In genomic region chr1:26175346-26175745, GRCh38 we compare ENCODE assay signal across 44 cellular contexts. TPM values are rescaled to one million over a fixed set of nuclear protein-coding genes. Genes with fewer than 3 reads are reported as not detected.
"Had no signal": no experiment of that assay in that cellular context is flagged by ENCODE, and none has a peak within 500 bp of the region (broad histone marks: within the 10 kb centered on the region; RNA-seq: fewer than 3 reads in every experiment).

No MANE protein-coding gene starts in this region.

- H3K9me3 Mint-ChIP-seq: activated naive CD4-positive, alpha-beta T cell treated with anti-CD3 and anti-CD28 coated beads for 36 hours; activated naive CD4-positive, alpha-beta T cell treated with anti-CD3 and anti-CD28 coated beads, Interleukin-2, amount 10 ng/mL, durations not matched to agents 7 days and 5 days; activated naive CD4-positive, alpha-beta T cell treated with anti-CD3 and anti-CD28 coated beads, Interleukin-2, amount 50 U/mL, for 24 hours; activated naive CD4-positive, alpha-beta T cell treated with anti-CD3 and anti-CD28 coated beads, Interleukin-2, amount 50 U/mL, for 72 hours; activated naive CD8-positive, alpha-beta T cell treated with anti-CD3 and anti-CD28 coated beads for 36 hours; activated naive CD8-positive, alpha-beta T cell treated with anti-CD3 and anti-CD28 coated beads, Interleukin-2, amount 10 ng/mL, durations not matched to agents 7 days and 5 days; activated naive CD8-positive, alpha-beta T cell treated with anti-CD3 and anti-CD28 coated beads, Interleukin-2, amount 50 U/mL, for 24 hours; activated T-cell treated with anti-CD3 and anti-CD28 coated beads, Interleukin-2, amount 50 U/mL, for 24 hours; activated T-cell treated with anti-CD3 and anti-CD28 coated beads, Interleukin-2, amount 50 U/mL, for 4 hours; activated T-cell treated with anti-CD3 and anti-CD28 coated beads, Interleukin-2, amount 50 U/mL, for 72 hours; activated T-helper 1 cell treated with anti-CD3 and anti-CD28 coated beads, Interleukin-12 subunit alpha, Interleukin-12 subunit beta, Interleukin-2, Interleukin-4 antibody, amounts not matched to agents 30 ng/mL and 10 ng/mL and 1 ng/mL, durations not matched to agents 14 hours and 24 hours and 36 hours; activated T-helper 17 cell treated with anti-CD3 and anti-CD28 coated beads, Interleukin-2, amount 50 U/mL, for 72 hours; activated T-helper 2 cell treated with anti-CD3 and anti-CD28 coated beads, Interferon-gamma antibody, Interleukin-2, Interleukin-4, amounts not matched to agents 10 μg/mL and 5 μg/mL and 100 μg/mL, durations not matched to agents 14 hours and 24 hours and 36 hours; brain; central memory CD8-positive, alpha-beta T cell had no signal

- H3K4me3 Mint-ChIP-seq: activated naive CD4-positive, alpha-beta T cell treated with anti-CD3 and anti-CD28 coated beads for 36 hours; activated naive CD4-positive, alpha-beta T cell treated with anti-CD3 and anti-CD28 coated beads, Interleukin-2, amount 10 ng/mL, durations not matched to agents 7 days and 5 days; activated naive CD4-positive, alpha-beta T cell treated with anti-CD3 and anti-CD28 coated beads, Interleukin-2, amount 50 U/mL, for 24 hours; activated naive CD8-positive, alpha-beta T cell; activated naive CD8-positive, alpha-beta T cell treated with anti-CD3 and anti-CD28 coated beads for 36 hours; activated naive CD8-positive, alpha-beta T cell treated with anti-CD3 and anti-CD28 coated beads, Interleukin-2, amount 10 ng/mL, durations not matched to agents 7 days and 5 days; activated naive CD8-positive, alpha-beta T cell treated with anti-CD3 and anti-CD28 coated beads, Interleukin-2, amount 50 U/mL, for 24 hours; activated T-cell treated with anti-CD3 and anti-CD28 coated beads, Interleukin-2, amount 50 U/mL, for 24 hours; activated T-cell treated with anti-CD3 and anti-CD28 coated beads, Interleukin-2, amount 50 U/mL, for 4 hours; activated T-cell treated with anti-CD3 and anti-CD28 coated beads, Interleukin-2, amount 50 U/mL, for 72 hours; activated T-helper 1 cell treated with anti-CD3 and anti-CD28 coated beads, Interleukin-12 subunit alpha, Interleukin-12 subunit beta, Interleukin-2, Interleukin-4 antibody, amounts not matched to agents 30 ng/mL and 10 ng/mL and 1 ng/mL, durations not matched to agents 14 hours and 24 hours and 36 hours; activated T-helper 17 cell treated with anti-CD3 and anti-CD28 coated beads, Interleukin-2, amount 50 U/mL, for 72 hours; brain; central memory CD8-positive, alpha-beta T cell had no signal

- H3K4me1 ChIP-seq: breast epithelium had no signal

- H3K36me3 Mint-ChIP-seq: activated naive CD4-positive, alpha-beta T cell treated with anti-CD3 and anti-CD28 coated beads, Interleukin-2, amount 10 ng/mL, durations not matched to agents 7 days and 5 days; activated naive CD8-positive, alpha-beta T cell; activated naive CD8-positive, alpha-beta T cell treated with anti-CD3 and anti-CD28 coated beads, Interleukin-2, amount 10 ng/mL, durations not matched to agents 7 days and 5 days; brain had no signal

- H3K27me3 Mint-ChIP-seq: activated naive CD4-positive, alpha-beta T cell treated with anti-CD3 and anti-CD28 coated beads, Interleukin-2, amount 50 U/mL, for 24 hours; activated naive CD8-positive, alpha-beta T cell; activated naive CD8-positive, alpha-beta T cell treated with anti-CD3 and anti-CD28 coated beads for 36 hours; activated naive CD8-positive, alpha-beta T cell treated with anti-CD3 and anti-CD28 coated beads, Interleukin-2, amount 10 ng/mL, durations not matched to agents 7 days and 5 days; activated naive CD8-positive, alpha-beta T cell treated with anti-CD3 and anti-CD28 coated beads, Interleukin-2, amount 50 U/mL, for 24 hours; activated T-cell treated with anti-CD3 and anti-CD28 coated beads, Interleukin-2, amount 50 U/mL, for 24 hours; activated T-helper 17 cell treated with anti-CD3 and anti-CD28 coated beads, Interleukin-2, amount 50 U/mL, for 72 hours; central memory CD8-positive, alpha-beta T cell had no signal

- H3K36me3 ChIP-seq: adrenal gland, ascending aorta, brain microvascular endothelial cell, breast epithelium, cardiac muscle cell had no signal

- FAIRE-seq: astrocyte, bronchial epithelial cell had no signal

- H3K9me3 ChIP-seq: adrenal gland, ascending aorta, body of pancreas, breast epithelium had no signal

- DNase-seq: activated effector memory CD4-positive, alpha-beta T cell treated with anti-CD3 and anti-CD28 coated beads, Interleukin-2, amount 50 U/mL, for 16 hours; activated effector memory CD4-positive, alpha-beta T cell treated with Interleukin-2 at 50 U/mL for 16 hours; activated gamma-delta T cell; activated gamma-delta T cell treated with Interleukin-2 at 50 U/mL for 16 hours; activated naive CD4-positive, alpha-beta T cell; activated naive CD4-positive, alpha-beta T cell treated with anti-CD3 and anti-CD28 coated beads for 36 hours; activated naive CD4-positive, alpha-beta T cell treated with anti-CD3 and anti-CD28 coated beads, Interleukin-2, amount 10 ng/mL, durations not matched to agents 7 days and 5 days; activated naive CD4-positive, alpha-beta T cell treated with anti-CD3 and anti-CD28 coated beads, Interleukin-2, amount 50 U/mL, for 16 hours; activated naive CD4-positive, alpha-beta T cell treated with Interleukin-2 at 50 U/mL for 16 hours; activated naive CD8-positive, alpha-beta T cell treated with anti-CD3 and anti-CD28 coated beads for 36 hours; activated naive CD8-positive, alpha-beta T cell treated with anti-CD3 and anti-CD28 coated beads, Interleukin-2, amount 10 ng/mL, durations not matched to agents 7 days and 5 days; activated naive CD8-positive, alpha-beta T cell treated with anti-CD3 and anti-CD28 coated beads, Interleukin-2, amount 50 U/mL, for 24 hours; activated T-cell treated with anti-CD3 and anti-CD28 coated beads, Interleukin-2, amount 50 U/mL, for 1 hour; activated T-cell treated with anti-CD3 and anti-CD28 coated beads, Interleukin-2, amount 50 U/mL, for 24 hours; activated T-cell treated with anti-CD3 and anti-CD28 coated beads, Interleukin-2, amount 50 U/mL, for 4 hours; activated T-cell treated with anti-CD3 and anti-CD28 coated beads, Interleukin-2, amount 50 U/mL, for 48 hours; activated T-cell treated with anti-CD3 and anti-CD28 coated beads, Interleukin-2, amount 50 U/mL, for 72 hours; adrenal gland; amniotic stem cell; amygdala; anterior cingulate cortex; aorta; body of pancreas; brain microvascular endothelial cell; caudate nucleus; central memory CD4-positive, alpha-beta T cell; cerebellar nuclear complex had no signal

- H3K27me3 ChIP-seq: adrenal gland, ascending aorta, body of pancreas, brain microvascular endothelial cell, breast epithelium, cardiac muscle cell had no signal

- H3K27ac Mint-ChIP-seq: activated naive CD4-positive, alpha-beta T cell treated with anti-CD3 and anti-CD28 coated beads for 36 hours; activated naive CD4-positive, alpha-beta T cell treated with anti-CD3 and anti-CD28 coated beads, Interleukin-2, amount 10 ng/mL, durations not matched to agents 7 days and 5 days; activated naive CD4-positive, alpha-beta T cell treated with anti-CD3 and anti-CD28 coated beads, Interleukin-2, amount 50 U/mL, for 24 hours; activated naive CD8-positive, alpha-beta T cell; activated naive CD8-positive, alpha-beta T cell treated with anti-CD3 and anti-CD28 coated beads for 36 hours; activated naive CD8-positive, alpha-beta T cell treated with anti-CD3 and anti-CD28 coated beads, Interleukin-2, amount 10 ng/mL, durations not matched to agents 7 days and 5 days; activated naive CD8-positive, alpha-beta T cell treated with anti-CD3 and anti-CD28 coated beads, Interleukin-2, amount 50 U/mL, for 24 hours; activated T-cell treated with anti-CD3 and anti-CD28 coated beads, Interleukin-2, amount 50 U/mL, for 24 hours; activated T-cell treated with anti-CD3 and anti-CD28 coated beads, Interleukin-2, amount 50 U/mL, for 72 hours; activated T-helper 1 cell treated with anti-CD3 and anti-CD28 coated beads, Interleukin-12 subunit alpha, Interleukin-12 subunit beta, Interleukin-2, Interleukin-4 antibody, amounts not matched to agents 30 ng/mL and 10 ng/mL and 1 ng/mL, durations not matched to agents 14 hours and 24 hours and 36 hours; activated T-helper 17 cell treated with anti-CD3 and anti-CD28 coated beads, Interleukin-2, amount 50 U/mL, for 72 hours; activated T-helper 2 cell treated with anti-CD3 and anti-CD28 coated beads, Interferon-gamma antibody, Interleukin-2, Interleukin-4, amounts not matched to agents 10 μg/mL and 5 μg/mL and 100 μg/mL, durations not matched to agents 14 hours and 24 hours and 36 hours; brain had no signal

- ATAC-seq: activated naive CD4-positive, alpha-beta T cell treated with anti-CD3 and anti-CD28 coated beads, Interleukin-2, amount 50 U/mL, for 72 hours; activated naive CD8-positive, alpha-beta T cell treated with anti-CD3 and anti-CD28 coated beads, Interleukin-2, amount 50 U/mL, for 24 hours; activated T-cell treated with anti-CD3 and anti-CD28 coated beads, Interleukin-2, amount 50 U/mL, for 4 hours; activated T-cell treated with anti-CD3 and anti-CD28 coated beads, Interleukin-2, amount 50 U/mL, for 72 hours; activated T-helper 17 cell treated with anti-CD3 and anti-CD28 coated beads, Interleukin-2, amount 50 U/mL, for 72 hours; body of pancreas had no signal

- H3K4me1 Mint-ChIP-seq: activated T-helper 17 cell treated with anti-CD3 and anti-CD28 coated beads, Interleukin-2, amount 50 U/mL, for 72 hours had no signal

- H3K27ac ChIP-seq: adrenal gland, ascending aorta, body of pancreas, brain microvascular endothelial cell, breast epithelium, cardiac muscle cell had no signal

- H3K4me3 ChIP-seq: adrenal gland, ascending aorta, body of pancreas, breast epithelium, cardiac muscle cell had no signal

RNA-seq across cellular contexts. Expression of gene CNKSR1, which starts 1.9 kb away (rescaled TPM):
- total RNA-seq: ascending aorta had no signal

RNA-seq across cellular contexts. Expression of gene ZNF593OS, which starts 3.7 kb away (rescaled TPM):
- total RNA-seq: activated naive CD4-positive, alpha-beta T cell treated with anti-CD3 and anti-CD28 coated beads for 36 hours; activated naive CD4-positive, alpha-beta T cell treated with anti-CD3 and anti-CD28 coated beads, Interleukin-2, amount 50 U/mL, for 72 hours; activated naive CD8-positive, alpha-beta T cell treated with anti-CD3 and anti-CD28 coated beads for 36 hours; activated naive CD8-positive, alpha-beta T cell treated with anti-CD3 and anti-CD28 coated beads, Interleukin-2, amount 10 ng/mL, durations not matched to agents 7 days and 5 days; activated T-cell treated with anti-CD3 and anti-CD28 coated beads, Interleukin-2, amount 50 U/mL, for 4 hours; activated T-cell treated with anti-CD3 and anti-CD28 coated beads, Interleukin-2, amount 50 U/mL, for 72 hours; activated T-helper 1 cell treated with anti-CD3 and anti-CD28 coated beads, Interleukin-12 subunit alpha, Interleukin-12 subunit beta, Interleukin-2, Interleukin-4 antibody, amounts not matched to agents 30 ng/mL and 10 ng/mL and 1 ng/mL, durations not matched to agents 14 hours and 24 hours and 36 hours; activated T-helper 17 cell treated with anti-CD3 and anti-CD28 coated beads, Interleukin-2, amount 50 U/mL, for 72 hours; activated T-helper 2 cell treated with anti-CD3 and anti-CD28 coated beads, Interferon-gamma antibody, Interleukin-2, Interleukin-4, amounts not matched to agents 10 μg/mL and 5 μg/mL and 100 μg/mL, durations not matched to agents 14 hours and 24 hours and 36 hours; aorta; ascending aorta; astrocyte; body of pancreas; breast epithelium; bronchial epithelial cell; cardiac muscle cell; cardiac septum; chondrocyte had no signal

RNA-seq across cellular contexts. Expression of gene C1orf232, which starts 6.6 kb away (rescaled TPM):
- total RNA-seq: activated naive CD4-positive, alpha-beta T cell treated with anti-CD3 and anti-CD28 coated beads for 36 hours; activated naive CD4-positive, alpha-beta T cell treated with anti-CD3 and anti-CD28 coated beads, Interleukin-2, amount 50 U/mL, for 72 hours; activated naive CD8-positive, alpha-beta T cell treated with anti-CD3 and anti-CD28 coated beads for 36 hours; activated naive CD8-positive, alpha-beta T cell treated with anti-CD3 and anti-CD28 coated beads, Interleukin-2, amount 10 ng/mL, durations not matched to agents 7 days and 5 days; activated T-cell treated with anti-CD3 and anti-CD28 coated beads, Interleukin-2, amount 50 U/mL, for 4 hours; activated T-cell treated with anti-CD3 and anti-CD28 coated beads, Interleukin-2, amount 50 U/mL, for 72 hours; activated T-helper 1 cell treated with anti-CD3 and anti-CD28 coated beads, Interleukin-12 subunit alpha, Interleukin-12 subunit beta, Interleukin-2, Interleukin-4 antibody, amounts not matched to agents 30 ng/mL and 10 ng/mL and 1 ng/mL, durations not matched to agents 14 hours and 24 hours and 36 hours; activated T-helper 17 cell treated with anti-CD3 and anti-CD28 coated beads, Interleukin-2, amount 50 U/mL, for 72 hours; activated T-helper 2 cell treated with anti-CD3 and anti-CD28 coated beads, Interferon-gamma antibody, Interleukin-2, Interleukin-4, amounts not matched to agents 10 μg/mL and 5 μg/mL and 100 μg/mL, durations not matched to agents 14 hours and 24 hours and 36 hours; adrenal gland; aorta; ascending aorta; astrocyte; body of pancreas; breast epithelium; bronchial epithelial cell; cardiac muscle cell; cardiac septum; cerebellum; chondrocyte had no signal
- polyA plus RNA-seq: adipose tissue, adrenal gland, aorta, cardiac muscle cell had no signal

RNA-seq across cellular contexts. Expression of gene CATSPER4, which starts 15.1 kb away (rescaled TPM):
- total RNA-seq: activated naive CD4-positive, alpha-beta T cell treated with anti-CD3 and anti-CD28 coated beads for 36 hours; activated naive CD4-positive, alpha-beta T cell treated with anti-CD3 and anti-CD28 coated beads, Interleukin-2, amount 50 U/mL, for 72 hours; activated naive CD8-positive, alpha-beta T cell treated with anti-CD3 and anti-CD28 coated beads for 36 hours; activated naive CD8-positive, alpha-beta T cell treated with anti-CD3 and anti-CD28 coated beads, Interleukin-2, amount 10 ng/mL, durations not matched to agents 7 days and 5 days; activated T-cell treated with anti-CD3 and anti-CD28 coated beads, Interleukin-2, amount 50 U/mL, for 4 hours; activated T-helper 1 cell treated with anti-CD3 and anti-CD28 coated beads, Interleukin-12 subunit alpha, Interleukin-12 subunit beta, Interleukin-2, Interleukin-4 antibody, amounts not matched to agents 30 ng/mL and 10 ng/mL and 1 ng/mL, durations not matched to agents 14 hours and 24 hours and 36 hours; activated T-helper 17 cell treated with anti-CD3 and anti-CD28 coated beads, Interleukin-2, amount 50 U/mL, for 72 hours; activated T-helper 2 cell treated with anti-CD3 and anti-CD28 coated beads, Interferon-gamma antibody, Interleukin-2, Interleukin-4, amounts not matched to agents 10 μg/mL and 5 μg/mL and 100 μg/mL, durations not matched to agents 14 hours and 24 hours and 36 hours; adrenal gland; aorta; ascending aorta; astrocyte; body of pancreas; breast epithelium; cardiac muscle cell; cardiac septum; chondrocyte had no signal
- polyA plus RNA-seq: adipose tissue, adrenal gland, aorta had no signal
